ENCODE assay signal across 9 cellular contexts in the genomic region with DNA sequence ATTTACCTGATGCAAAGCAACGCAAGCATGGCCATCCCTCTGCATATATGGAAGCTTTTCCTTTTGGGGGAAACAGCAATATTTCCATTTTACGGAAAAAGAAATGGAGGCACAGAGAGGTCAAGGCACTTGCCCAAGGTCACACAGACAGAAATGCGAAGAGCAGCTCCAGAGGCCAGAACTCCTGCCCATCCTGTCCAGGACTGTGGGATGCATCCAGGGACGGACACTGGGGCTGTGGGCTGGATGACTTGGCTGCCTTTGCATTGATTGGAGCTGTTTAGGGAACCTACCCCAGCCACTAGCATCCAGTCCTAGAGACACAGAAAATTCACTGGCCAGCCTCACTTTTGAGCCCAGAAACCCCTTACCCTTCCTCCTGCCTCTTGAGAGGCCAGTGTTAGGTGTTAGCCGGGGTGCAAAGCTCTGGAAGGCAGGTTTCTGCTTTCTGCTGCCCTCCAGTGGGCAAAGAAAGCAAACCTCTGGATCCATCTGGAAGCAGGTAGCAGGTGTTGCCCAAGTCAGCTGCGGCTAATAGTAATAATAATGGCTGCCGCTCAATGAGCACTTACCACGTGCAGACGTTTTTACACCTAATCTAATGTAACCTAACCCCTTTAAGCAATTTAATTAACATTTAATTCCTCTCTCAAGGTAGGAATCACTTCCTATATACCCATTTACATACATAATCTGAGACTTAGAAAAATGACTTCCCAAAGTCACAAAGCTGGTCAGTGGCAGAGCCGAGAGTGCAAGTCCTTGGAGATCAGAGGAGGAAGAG. TPM values are rescaled to one million over a fixed set of nuclear protein-coding genes. Genes with fewer than 3 reads are reported as not detected.
DNase-seq lines count a peak whose midpoint lies in the region; ATAC-seq and TF ChIP-seq lines count a peak whose summit lies in the region.
"Had no signal": no experiment of that assay in that cellular context is flagged by ENCODE, and none has a peak within 500 bp of the region (broad histone marks: within the 10 kb centered on the region; RNA-seq: fewer than 3 reads in every experiment).

No MANE protein-coding gene starts in this region.

- peak; percentile 64 for TF ChIP-seq CTCF in GM12872 (IDR thresholded peaks at IDR 0.05; ENCODE audit: insufficient read depth, low read depth, low read length)

- no peak overlapping the region for H3K27ac Mint-ChIP-seq in activated naive CD4-positive, alpha-beta T cell treated with anti-CD3 and anti-CD28 coated beads, Interleukin-2, amount 50 U/mL, for 72 hours
- no peak overlapping the region for H3K27ac Mint-ChIP-seq in immature natural killer cell
- H3K27ac Mint-ChIP-seq: activated naive CD8-positive, alpha-beta T cell had no signal

- in situ Hi-C loops in KBM-7 (cut with MboI; ENCODE audit: low pct_unique_long_range_greater_than_20kb, low sequenced_read_pairs): no loop called here

- H3K9me3 Mint-ChIP-seq in activated naive CD4-positive, alpha-beta T cell treated with anti-CD3 and anti-CD28 coated beads, Interleukin-2, amount 50 U/mL, for 72 hours: no peaks in the 10 kb centered on the region
- H3K9me3 Mint-ChIP-seq in immature natural killer cell: no peaks in the 10 kb centered on the region

- no peak overlapping the region for H3K4me3 Mint-ChIP-seq in immature natural killer cell
- H3K4me3 Mint-ChIP-seq: activated naive CD8-positive, alpha-beta T cell had no signal

- DNase-seq in KBM-7: peak; percentile 78
- DNase-seq in SHP77 treated with DMSO at 0.1 percent for 48 hours (lab: John Stamatoyannopoulos, UW): peak; percentile 48
- peak in 1 of 2 donors; percentile 61 for DNase-seq in activated naive CD4-positive, alpha-beta T cell treated with anti-CD3 and anti-CD28 coated beads, Interleukin-2, amount 50 U/mL, for 72 hours (ENCODE audit: low spot score in 2 of 2)
- DNase-seq in immature natural killer cell: peak; percentile 27 to 60 (median 38)
- DNase-seq in stimulated activated CD4-positive, alpha-beta T cell treated with anti-CD3 and anti-CD28 coated beads, TNF-alpha, amount 100 ng/mL, for 24 hours (ENCODE audit: low read depth in 3 of 3): peak in 2 of 3 experiments; percentile 25 to 65
- DNase-seq in ureter (ENCODE audit: low spot score): no peak

- H3K36me3 Mint-ChIP-seq in activated naive CD4-positive, alpha-beta T cell treated with anti-CD3 and anti-CD28 coated beads, Interleukin-2, amount 50 U/mL, for 72 hours: no peaks in the 10 kb centered on the region
- H3K36me3 Mint-ChIP-seq in immature natural killer cell: no peaks in the 10 kb centered on the region
- H3K36me3 Mint-ChIP-seq: activated naive CD8-positive, alpha-beta T cell had no signal

- peaks cover 2 to 5% (median 4%) of the 10 kb centered on the region in 3 donors for H3K27me3 Mint-ChIP-seq in immature natural killer cell (ENCODE audit: low read depth in 3 of 3)
- H3K27me3 Mint-ChIP-seq: activated naive CD8-positive, alpha-beta T cell had no signal

- peaks cover 2 to 16% of the 10 kb centered on the region in 2 donors for H3K4me1 Mint-ChIP-seq in immature natural killer cell

- ATAC-seq in activated naive CD4-positive, alpha-beta T cell treated with anti-CD3 and anti-CD28 coated beads, Interleukin-2, amount 50 U/mL, for 72 hours: peak; percentile 67 to 77
- no peak for ATAC-seq in GM19324 (IDR thresholded peaks at IDR 0.05; ENCODE audit: low FRiP score, unreplicated experiment)

RNA-seq across cellular contexts. Expression of a gene that starts 31.7 kb away (rescaled TPM):
- not detected for total RNA-seq in activated naive CD4-positive, alpha-beta T cell treated with anti-CD3 and anti-CD28 coated beads, Interleukin-2, amount 50 U/mL, for 72 hours
- polyA plus RNA-seq in immature natural killer cell: not detected
- total RNA-seq in ureter: 1.1 TPM

RNA-seq across cellular contexts. Expression of a gene that starts 32.0 kb away (rescaled TPM):
- total RNA-seq in activated naive CD4-positive, alpha-beta T cell treated with anti-CD3 and anti-CD28 coated beads, Interleukin-2, amount 50 U/mL, for 72 hours: 10 to 100 TPM; 33.4 to 54.9 TPM
- polyA plus RNA-seq in immature natural killer cell: 100 to 1,000 TPM in 2 of 3 donors, 10 to 100 TPM in 1; 96.9 to 150 (median 124) TPM
- total RNA-seq in ureter: 3.6 TPM
